In genomic region chr11:84247129-84247528, GRCh38 we compare ENCODE assay signal across 18 cellular contexts.
A peak's percentile ranks its signal among the peaks of the same experiment; 100 is the strongest.
DNase-seq lines count a peak whose midpoint lies in the region; ATAC-seq and TF ChIP-seq lines count a peak whose summit lies in the region.
"Had no signal": no experiment of that assay in that cellular context is flagged by ENCODE, and none has a peak within 500 bp of the region (broad histone marks: within the 10 kb centered on the region; RNA-seq: fewer than 3 reads in every experiment).

No MANE protein-coding gene starts in this region.

- no peaks in the 10 kb centered on the region for H3K36me3 Mint-ChIP-seq in GM23338 (ENCODE audit: low read depth)
- H3K36me3 Mint-ChIP-seq: CD14-positive monocyte; CD4-positive, alpha-beta memory T cell had no signal

- no peaks in the 10 kb centered on the region for H3K9me2 ChIP-seq in GM23338 (ENCODE audit: insufficient read depth)

- H3K36me3 ChIP-seq in GM23338 (ENCODE audit: insufficient read depth), result no peaks in the 10 kb centered on the region
- H3K36me3 ChIP-seq: BLaER1 had no signal

- H3K9me3 Mint-ChIP-seq in GM23338, result no peaks in the 10 kb centered on the region

- DNase-seq in Right ventricle myocardium inferior (ENCODE audit: missing footprints) (no peak), cardiac septum (ENCODE audit: low spot score) (no peak), GM23338 (ENCODE audit: low spot score) (no peak), dorsolateral prefrontal cortex (no peak), sciatic nerve (ENCODE audit: low spot score) (no peak), HPDE6-E6E7 (ENCODE audit: extremely low spot score) (no peak)
- DNase-seq: CD4-positive, alpha-beta memory T cell; DMS153; DMS79; GDM1; GOT3; H7; HFFc6 had no signal

- no peak overlapping the region for H3K4me3 Mint-ChIP-seq in GM23338
- H3K4me3 Mint-ChIP-seq: CD14-positive monocyte; CD4-positive, alpha-beta memory T cell; HFFc6 had no signal

- H3K27ac Mint-ChIP-seq in GM23338, result peak overlapping the region; percentile 15; the same call in 1 of the 2 replicates
- H3K27ac Mint-ChIP-seq: CD14-positive monocyte; CD4-positive, alpha-beta memory T cell; HFFc6 had no signal

- H3K4me3 ChIP-seq in GM23338 (no peak overlapping the region), dorsolateral prefrontal cortex (no peak overlapping the region)
- H3K4me3 ChIP-seq: BLaER1 had no signal

- H3F3A ChIP-seq in GM23338 (replicated peaks; ENCODE audit: low read depth), result no peaks in the 10 kb centered on the region

- TF ChIP-seq CTCF in GM23338 (conservative IDR thresholded peaks at IDR 0.05; ENCODE audit: low read depth in 2 of 2), result no peak
- no peak for TF ChIP-seq CTCF in dorsolateral prefrontal cortex (IDR thresholded peaks at IDR 0.05 in 54 of 56, conservative IDR thresholded peaks at IDR 0.05 in 2 of 56; ENCODE audit: low read depth in 1 of 56, partially characterized antibody in 56 of 56)

- H4K20me1 ChIP-seq in GM23338 (replicated peaks; ENCODE audit: insufficient read depth), result no peaks in the 10 kb centered on the region
- H4K20me1 ChIP-seq: BLaER1 had no signal

- peaks cover 1% of the 10 kb centered on the region; the same call in 2 of the 3 replicates for H3K4me1 Mint-ChIP-seq in GM23338
- H3K4me1 Mint-ChIP-seq: CD14-positive monocyte; CD4-positive, alpha-beta memory T cell had no signal

- peaks cover 3% of the 10 kb centered on the region; the same call in 1 of the 2 replicates for H3K4me1 ChIP-seq in GM23338 (ENCODE audit: insufficient read depth)
- H3K4me1 ChIP-seq: BLaER1 had no signal

- H3K27me3 ChIP-seq in GM23338 (ENCODE audit: insufficient read depth) (no peaks in the 10 kb centered on the region), dorsolateral prefrontal cortex (no peaks in the 10 kb centered on the region)
- H3K27me3 ChIP-seq: BLaER1 had no signal

- H3K27me3 Mint-ChIP-seq in GM23338 (ENCODE audit: insufficient read depth, low read depth, poor library complexity), result no peaks in the 10 kb centered on the region
- H3K27me3 Mint-ChIP-seq: CD4-positive, alpha-beta memory T cell had no signal

- peak; percentile 73 for ATAC-seq in Right ventricle myocardium inferior
- no peak for ATAC-seq in GM23338
- ATAC-seq in sciatic nerve, result peak; percentile 74
- no peak for ATAC-seq in HG03175 (IDR thresholded peaks at IDR 0.05; ENCODE audit: unreplicated experiment)
- ATAC-seq: HCT116 had no signal

- H3K79me2 ChIP-seq in GM23338 (replicated peaks; ENCODE audit: insufficient read depth), result no peaks in the 10 kb centered on the region

- H3K27ac ChIP-seq in GM23338 (ENCODE audit: low read depth) (no peak overlapping the region), dorsolateral prefrontal cortex (peak overlapping the region in 40 of 59 donors; percentile 0 to 77 (median 40))
- H3K27ac ChIP-seq: 22Rv1, BLaER1 had no signal

- no peak overlapping the region for H3K4me2 ChIP-seq in GM23338
- H3K4me2 ChIP-seq: BLaER1 had no signal

- intact Hi-C loops in Right ventricle myocardium inferior (cut with DNase I), result no loop called here
- intact Hi-C loops in cardiac septum (cut with DNase I), result no loop called here
- intact Hi-C loops in dorsolateral prefrontal cortex (cut with DNase I), result no loop called here
- intact Hi-C loops in sciatic nerve (cut with DNase I), result no loop called here

- H2AFZ ChIP-seq in GM23338, result no peak overlapping the region

TF ChIP-seq in GM23338, 12 proteins besides CTCF, POLR2A, EP300 and RAD21 (continues in another document):
- TF ChIP-seq ZNF331 (CRISPR knock-in tag; IDR thresholded peaks at IDR 0.05; ENCODE audit: low read depth) (no peak), POLR2AphosphoS5 (IDR thresholded peaks at IDR 0.05; ENCODE audit: low read depth) (no peak), CREB1 (CRISPR knock-in tag; IDR thresholded peaks at IDR 0.05; ENCODE audit: low read depth) (no peak), EZH2phosphoT487 (IDR thresholded peaks at IDR 0.05; ENCODE audit: unreplicated experiment) (no peak), NANOG (IDR thresholded peaks at IDR 0.05; ENCODE audit: borderline replicate concordance) (no peak), ZNF114 (CRISPR knock-in tag; IDR thresholded peaks at IDR 0.05) (no peak), STAT1 (IDR thresholded peaks at IDR 0.05; ENCODE audit: unreplicated experiment) (no peak), EZH2 (IDR thresholded peaks at IDR 0.05; ENCODE audit: low read depth, unreplicated experiment) (no peak), JUNB (IDR thresholded peaks at IDR 0.05; ENCODE audit: unreplicated experiment) (no peak)
- TF ChIP-seq, protein P1, sequence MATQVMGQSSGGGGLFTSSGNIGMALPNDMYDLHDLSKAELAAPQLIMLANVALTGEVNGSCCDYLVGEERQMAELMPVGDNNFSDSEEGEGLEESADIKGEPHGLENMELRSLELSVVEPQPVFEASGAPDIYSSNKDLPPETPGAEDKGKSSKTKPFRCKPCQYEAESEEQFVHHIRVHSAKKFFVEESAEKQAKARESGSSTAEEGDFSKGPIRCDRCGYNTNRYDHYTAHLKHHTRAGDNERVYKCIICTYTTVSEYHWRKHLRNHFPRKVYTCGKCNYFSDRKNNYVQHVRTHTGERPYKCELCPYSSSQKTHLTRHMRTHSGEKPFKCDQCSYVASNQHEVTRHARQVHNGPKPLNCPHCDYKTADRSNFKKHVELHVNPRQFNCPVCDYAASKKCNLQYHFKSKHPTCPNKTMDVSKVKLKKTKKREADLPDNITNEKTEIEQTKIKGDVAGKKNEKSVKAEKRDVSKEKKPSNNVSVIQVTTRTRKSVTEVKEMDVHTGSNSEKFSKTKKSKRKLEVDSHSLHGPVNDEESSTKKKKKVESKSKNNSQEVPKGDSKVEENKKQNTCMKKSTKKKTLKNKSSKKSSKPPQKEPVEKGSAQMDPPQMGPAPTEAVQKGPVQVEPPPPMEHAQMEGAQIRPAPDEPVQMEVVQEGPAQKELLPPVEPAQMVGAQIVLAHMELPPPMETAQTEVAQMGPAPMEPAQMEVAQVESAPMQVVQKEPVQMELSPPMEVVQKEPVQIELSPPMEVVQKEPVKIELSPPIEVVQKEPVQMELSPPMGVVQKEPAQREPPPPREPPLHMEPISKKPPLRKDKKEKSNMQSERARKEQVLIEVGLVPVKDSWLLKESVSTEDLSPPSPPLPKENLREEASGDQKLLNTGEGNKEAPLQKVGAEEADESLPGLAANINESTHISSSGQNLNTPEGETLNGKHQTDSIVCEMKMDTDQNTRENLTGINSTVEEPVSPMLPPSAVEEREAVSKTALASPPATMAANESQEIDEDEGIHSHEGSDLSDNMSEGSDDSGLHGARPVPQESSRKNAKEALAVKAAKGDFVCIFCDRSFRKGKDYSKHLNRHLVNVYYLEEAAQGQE (IDR thresholded peaks at IDR 0.05; ENCODE audit: unreplicated experiment), result no peak
- TF ChIP-seq, protein P2, sequence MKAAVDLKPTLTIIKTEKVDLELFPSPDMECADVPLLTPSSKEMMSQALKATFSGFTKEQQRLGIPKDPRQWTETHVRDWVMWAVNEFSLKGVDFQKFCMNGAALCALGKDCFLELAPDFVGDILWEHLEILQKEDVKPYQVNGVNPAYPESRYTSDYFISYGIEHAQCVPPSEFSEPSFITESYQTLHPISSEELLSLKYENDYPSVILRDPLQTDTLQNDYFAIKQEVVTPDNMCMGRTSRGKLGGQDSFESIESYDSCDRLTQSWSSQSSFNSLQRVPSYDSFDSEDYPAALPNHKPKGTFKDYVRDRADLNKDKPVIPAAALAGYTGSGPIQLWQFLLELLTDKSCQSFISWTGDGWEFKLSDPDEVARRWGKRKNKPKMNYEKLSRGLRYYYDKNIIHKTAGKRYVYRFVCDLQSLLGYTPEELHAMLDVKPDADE (IDR thresholded peaks at IDR 0.05), result no peak

Comparison
In these comparisons a context has a peak if more than half of its experiments do, and no peak if none do; other contexts are left out.
1. ATAC-seq: peak in Right ventricle myocardium inferior (single experiment) and sciatic nerve (single experiment); none in GM23338 (single experiment) and HG03175 (single experiment).